ENCODE assay signal across 1 cellular context in genomic region chr21:14762734-14763694, GRCh38.
TF ChIP-seq lines count a peak whose summit lies in the region.

No MANE protein-coding gene starts in this region.

TF ChIP-seq in K562, 482 proteins besides CTCF, POLR2A, EP300 and RAD21 (continued from another document and continues in another):
- TF ChIP-seq, protein P1, sequence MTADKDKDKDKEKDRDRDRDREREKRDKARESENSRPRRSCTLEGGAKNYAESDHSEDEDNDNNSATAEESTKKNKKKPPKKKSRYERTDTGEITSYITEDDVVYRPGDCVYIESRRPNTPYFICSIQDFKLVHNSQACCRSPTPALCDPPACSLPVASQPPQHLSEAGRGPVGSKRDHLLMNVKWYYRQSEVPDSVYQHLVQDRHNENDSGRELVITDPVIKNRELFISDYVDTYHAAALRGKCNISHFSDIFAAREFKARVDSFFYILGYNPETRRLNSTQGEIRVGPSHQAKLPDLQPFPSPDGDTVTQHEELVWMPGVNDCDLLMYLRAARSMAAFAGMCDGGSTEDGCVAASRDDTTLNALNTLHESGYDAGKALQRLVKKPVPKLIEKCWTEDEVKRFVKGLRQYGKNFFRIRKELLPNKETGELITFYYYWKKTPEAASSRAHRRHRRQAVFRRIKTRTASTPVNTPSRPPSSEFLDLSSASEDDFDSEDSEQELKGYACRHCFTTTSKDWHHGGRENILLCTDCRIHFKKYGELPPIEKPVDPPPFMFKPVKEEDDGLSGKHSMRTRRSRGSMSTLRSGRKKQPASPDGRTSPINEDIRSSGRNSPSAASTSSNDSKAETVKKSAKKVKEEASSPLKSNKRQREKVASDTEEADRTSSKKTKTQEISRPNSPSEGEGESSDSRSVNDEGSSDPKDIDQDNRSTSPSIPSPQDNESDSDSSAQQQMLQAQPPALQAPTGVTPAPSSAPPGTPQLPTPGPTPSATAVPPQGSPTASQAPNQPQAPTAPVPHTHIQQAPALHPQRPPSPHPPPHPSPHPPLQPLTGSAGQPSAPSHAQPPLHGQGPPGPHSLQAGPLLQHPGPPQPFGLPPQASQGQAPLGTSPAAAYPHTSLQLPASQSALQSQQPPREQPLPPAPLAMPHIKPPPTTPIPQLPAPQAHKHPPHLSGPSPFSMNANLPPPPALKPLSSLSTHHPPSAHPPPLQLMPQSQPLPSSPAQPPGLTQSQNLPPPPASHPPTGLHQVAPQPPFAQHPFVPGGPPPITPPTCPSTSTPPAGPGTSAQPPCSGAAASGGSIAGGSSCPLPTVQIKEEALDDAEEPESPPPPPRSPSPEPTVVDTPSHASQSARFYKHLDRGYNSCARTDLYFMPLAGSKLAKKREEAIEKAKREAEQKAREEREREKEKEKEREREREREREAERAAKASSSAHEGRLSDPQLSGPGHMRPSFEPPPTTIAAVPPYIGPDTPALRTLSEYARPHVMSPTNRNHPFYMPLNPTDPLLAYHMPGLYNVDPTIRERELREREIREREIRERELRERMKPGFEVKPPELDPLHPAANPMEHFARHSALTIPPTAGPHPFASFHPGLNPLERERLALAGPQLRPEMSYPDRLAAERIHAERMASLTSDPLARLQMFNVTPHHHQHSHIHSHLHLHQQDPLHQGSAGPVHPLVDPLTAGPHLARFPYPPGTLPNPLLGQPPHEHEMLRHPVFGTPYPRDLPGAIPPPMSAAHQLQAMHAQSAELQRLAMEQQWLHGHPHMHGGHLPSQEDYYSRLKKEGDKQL (CRISPR knock-in tag; IDR thresholded peaks at IDR 0.05; ENCODE audit: borderline replicate concordance): no peak
- TF ChIP-seq MBD2 (IDR thresholded peaks at IDR 0.05; ENCODE audit: borderline replicate concordance, low read depth) (peak; percentile 55; the same call in 1 of the 2 replicates), SNRNP70 (optimal IDR thresholded peaks at IDR 0.05; ENCODE audit: low read depth, low read length) (no peak), UBTF (IDR thresholded peaks at IDR 0.05; ENCODE audit: borderline replicate concordance in 1 of 2, low read depth in 2 of 2, low read length in 2 of 2) (no peak), SRSF7 (optimal IDR thresholded peaks at IDR 0.05; ENCODE audit: low read depth, low read length) (no peak), HNRNPL (IDR thresholded peaks at IDR 0.05; ENCODE audit: low read depth, low read length) (no peak), HDAC2 (IDR thresholded peaks at IDR 0.05) (peak; percentile 93), ZNF146 (CRISPR knock-in tag; IDR thresholded peaks at IDR 0.05; ENCODE audit: unreplicated experiment) (no peak), ZNF280A (IDR thresholded peaks at IDR 0.05; ENCODE audit: low read depth, partially characterized antibody) (no peak), NR2C1 (IDR thresholded peaks at IDR 0.05) (no peak), NR2C1 (tag; IDR thresholded peaks at IDR 0.05) (no peak), DACH1 (IDR thresholded peaks at IDR 0.05; ENCODE audit: partially characterized antibody) (peak; percentile 22), LCOR (CRISPR knock-in tag; IDR thresholded peaks at IDR 0.05) (no peak), CCNT2 (IDR thresholded peaks at IDR 0.05; ENCODE audit: borderline replicate concordance, extremely low read depth, insufficient read length, low read depth, low read length) (peak; percentile 95), ZNF282 (CRISPR knock-in tag; IDR thresholded peaks at IDR 0.05) (no peak), MTA3 (IDR thresholded peaks at IDR 0.05; ENCODE audit: borderline replicate concordance) (peak; percentile 90), PURB (CRISPR knock-in tag; IDR thresholded peaks at IDR 0.05; ENCODE audit: low read depth) (no peak), SP1 (CRISPR knock-in tag; IDR thresholded peaks at IDR 0.05) (no peak), NFIX (CRISPR knock-in tag; IDR thresholded peaks at IDR 0.05; ENCODE audit: low read depth) (no peak), GATAD2B (IDR thresholded peaks at IDR 0.05; ENCODE audit: borderline replicate concordance) (no peak; the same call in 1 of the 2 replicates), XRCC5 (IDR thresholded peaks at IDR 0.05; ENCODE audit: low read depth, low read length) (no peak), SRSF1 (IDR thresholded peaks at IDR 0.05; ENCODE audit: low read depth, low read length) (no peak), BMI1 (IDR thresholded peaks at IDR 0.05; ENCODE audit: low read length) (no peak), ZNF586 (CRISPR knock-in tag; conservative IDR thresholded peaks at IDR 0.05) (no peak), HOMEZ (CRISPR knock-in tag; IDR thresholded peaks at IDR 0.05) (no peak), ZBTB40 (IDR thresholded peaks at IDR 0.05) (peak; percentile 63), ZBTB40 (CRISPR knock-in tag; IDR thresholded peaks at IDR 0.05) (no peak), PRMT5 (CRISPR knock-in tag; IDR thresholded peaks at IDR 0.05) (no peak), MEF2D (tag; conservative IDR thresholded peaks at IDR 0.05; ENCODE audit: low read depth) (peak; percentile 74), SRSF9 (IDR thresholded peaks at IDR 0.05; ENCODE audit: borderline replicate concordance, low read depth, low read length) (no peak), RFX1 (IDR thresholded peaks at IDR 0.05) (no peak), ATF1 (CRISPR knock-in tag; IDR thresholded peaks at IDR 0.05) (no peak), ATF1 (tag; IDR thresholded peaks at IDR 0.05) (peak; percentile 46; the same call in 1 of the 2 replicates), SAFB2 (IDR thresholded peaks at IDR 0.05; ENCODE audit: borderline replicate concordance, low read depth, low read length, severe bottlenecking) (no peak)
- TF ChIP-seq, protein P2, sequence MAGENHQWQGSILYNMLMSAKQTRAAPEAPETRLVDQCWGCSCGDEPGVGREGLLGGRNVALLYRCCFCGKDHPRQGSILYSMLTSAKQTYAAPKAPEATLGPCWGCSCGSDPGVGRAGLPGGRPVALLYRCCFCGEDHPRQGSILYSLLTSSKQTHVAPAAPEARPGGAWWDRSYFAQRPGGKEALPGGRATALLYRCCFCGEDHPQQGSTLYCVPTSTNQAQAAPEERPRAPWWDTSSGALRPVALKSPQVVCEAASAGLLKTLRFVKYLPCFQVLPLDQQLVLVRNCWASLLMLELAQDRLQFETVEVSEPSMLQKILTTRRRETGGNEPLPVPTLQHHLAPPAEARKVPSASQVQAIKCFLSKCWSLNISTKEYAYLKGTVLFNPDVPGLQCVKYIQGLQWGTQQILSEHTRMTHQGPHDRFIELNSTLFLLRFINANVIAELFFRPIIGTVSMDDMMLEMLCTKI (IDR thresholded peaks at IDR 0.05; ENCODE audit: partially characterized antibody): no peak
- TF ChIP-seq, protein P3, sequence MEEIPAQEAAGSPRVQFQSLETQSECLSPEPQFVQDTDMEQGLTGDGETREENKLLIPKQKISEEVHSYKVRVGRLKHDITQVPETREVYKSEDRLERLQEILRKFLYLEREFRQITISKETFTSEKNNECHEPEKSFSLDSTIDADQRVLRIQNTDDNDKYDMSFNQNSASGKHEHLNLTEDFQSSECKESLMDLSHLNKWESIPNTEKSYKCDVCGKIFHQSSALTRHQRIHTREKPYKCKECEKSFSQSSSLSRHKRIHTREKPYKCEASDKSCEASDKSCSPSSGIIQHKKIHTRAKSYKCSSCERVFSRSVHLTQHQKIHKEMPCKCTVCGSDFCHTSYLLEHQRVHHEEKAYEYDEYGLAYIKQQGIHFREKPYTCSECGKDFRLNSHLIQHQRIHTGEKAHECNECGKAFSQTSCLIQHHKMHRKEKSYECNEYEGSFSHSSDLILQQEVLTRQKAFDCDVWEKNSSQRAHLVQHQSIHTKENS (CRISPR knock-in tag; IDR thresholded peaks at IDR 0.05): no peak
- TF ChIP-seq, protein P4, sequence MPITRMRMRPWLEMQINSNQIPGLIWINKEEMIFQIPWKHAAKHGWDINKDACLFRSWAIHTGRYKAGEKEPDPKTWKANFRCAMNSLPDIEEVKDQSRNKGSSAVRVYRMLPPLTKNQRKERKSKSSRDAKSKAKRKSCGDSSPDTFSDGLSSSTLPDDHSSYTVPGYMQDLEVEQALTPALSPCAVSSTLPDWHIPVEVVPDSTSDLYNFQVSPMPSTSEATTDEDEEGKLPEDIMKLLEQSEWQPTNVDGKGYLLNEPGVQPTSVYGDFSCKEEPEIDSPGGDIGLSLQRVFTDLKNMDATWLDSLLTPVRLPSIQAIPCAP (CRISPR knock-in tag; IDR thresholded peaks at IDR 0.05; ENCODE audit: borderline replicate concordance): no peak
